ENCODE assay signal across 21 cellular contexts in genomic region chr6:143522034-143522600, GRCh38. TPM values are rescaled to one million over a fixed set of nuclear protein-coding genes. Genes with fewer than 3 reads are reported as not detected.
DNase-seq lines count a peak whose midpoint lies in the region; ATAC-seq, FAIRE-seq and TF ChIP-seq lines count a peak whose summit lies in the region.
"Had no signal": no experiment of that assay in that cellular context is flagged by ENCODE, and none has a peak within 500 bp of the region (broad histone marks: within the 10 kb centered on the region; RNA-seq: fewer than 3 reads in every experiment).

No MANE protein-coding gene starts in this region.

- no peak for TF ChIP-seq POLR2A in HepG2 (IDR thresholded peaks at IDR 0.05; ENCODE audit: insufficient read depth in 1 of 2, low read depth in 2 of 2, low read length in 2 of 2)
- no peak for TF ChIP-seq POLR2A in right lobe of liver (IDR thresholded peaks at IDR 0.05)

- TF ChIP-seq CTCF in HepG2 (CRISPR knock-in tag; IDR thresholded peaks at IDR 0.05) = no peak
- no peak for TF ChIP-seq CTCF in right lobe of liver (IDR thresholded peaks at IDR 0.05)
- TF ChIP-seq CTCF in PC-3 (conservative IDR thresholded peaks at IDR 0.05; ENCODE audit: low read depth, low read length) = no peak

- peak; percentile 59 for FAIRE-seq in HepG2 (lab: Jason Lieb, UNC)
- no peak for FAIRE-seq in small intestine (lab: Jason Lieb, UNC)
- FAIRE-seq: HTR-8/SVneo had no signal

- CTCF ChIA-PET in HepG2 (lab: Yijun Ruan, JAX; ENCODE audit: low intra/inter-chr PET ratio, low total read pairs) = no interaction called here
- CTCF ChIA-PET in PC-3 (lab: Charles Lee) = no interaction called here
- CTCF ChIA-PET in activated CD4-positive, alpha-beta memory T cell treated with anti-CD3 and anti-CD28 coated beads for 36 hours (lab: Charles Lee) = interaction anchor here (1.1 kb wide), 1 partner anchor 418 kb away, joined by 3 read pairs; no protein-coding TSS in a partner anchor

- H3K27me3 ChIP-seq in HepG2 (ENCODE audit: control insufficient read depth in 1 of 2, insufficient read depth in 2 of 2, low read length in 2 of 2) (peaks cover 0 to 9% of the 10 kb centered on the region in 2 experiments; a peak in 2 of 5 replicates), right lobe of liver (no peaks in the 10 kb centered on the region), PC-3 (ENCODE audit: low read length) (no peaks in the 10 kb centered on the region), small intestine (ENCODE audit: control insufficient read depth in 2 of 2, insufficient read depth in 2 of 2, low read length in 2 of 2) (no peaks in the 10 kb centered on the region)
- H3K27me3 ChIP-seq: BLaER1 treated with 17β-estradiol and CSF1 and Interleukin-3, amounts not matched to agents 10 nM and 100 nM had no signal

- H3K9me3 ChIP-seq in HepG2 (ENCODE audit: low read length) (no peaks in the 10 kb centered on the region), right lobe of liver (no peaks in the 10 kb centered on the region), PC-3 (ENCODE audit: low read length) (no peaks in the 10 kb centered on the region), small intestine (ENCODE audit: control insufficient read depth, low read depth) (no peaks in the 10 kb centered on the region)

- no peaks in the 10 kb centered on the region for H4K20me1 ChIP-seq in HepG2 (ENCODE audit: insufficient read depth, low read length)
- no peaks in the 10 kb centered on the region for H4K20me1 ChIP-seq in PC-3 (ENCODE audit: low read length)
- H4K20me1 ChIP-seq: BLaER1 treated with 17β-estradiol and CSF1 and Interleukin-3, amounts not matched to agents 10 nM and 100 nM had no signal

- H3K4me2 ChIP-seq in HepG2 (ENCODE audit: low read depth, low read length) (no peak overlapping the region), PC-3 (ENCODE audit: low read length) (peak overlapping the region; percentile 15; the same call in 1 of the 2 replicates)
- H3K4me2 ChIP-seq: BLaER1 treated with 17β-estradiol and CSF1 and Interleukin-3, amounts not matched to agents 10 nM and 100 nM had no signal

- intact Hi-C loops in HepG2 (cut with micrococcal nuclease; ENCODE audit: unreplicated experiment) = no loop called here
- intact Hi-C loops in right lobe of liver (cut with DNase I) = no loop called here
- intact Hi-C loops in PC-3 (cut with micrococcal nuclease) = no loop called here
- intact Hi-C loops in activated CD4-positive, alpha-beta memory T cell treated with anti-CD3 and anti-CD28 coated beads for 36 hours (cut with micrococcal nuclease) = no loop called here

- H2AFZ ChIP-seq in HepG2 (ENCODE audit: low read length) = no peak overlapping the region
- no peak overlapping the region for H2AFZ ChIP-seq in PC-3 (ENCODE audit: low read length)

- no peaks in the 10 kb centered on the region for H3F3A ChIP-seq in PC-3 (ENCODE audit: low read length, unreplicated experiment)

- H3K27ac ChIP-seq in HepG2 (ENCODE audit: extremely low read length, insufficient read depth, low read length) (no peak overlapping the region), right lobe of liver (no peak overlapping the region), PC-3 (ENCODE audit: low read length) (peak overlapping the region; percentile 50), small intestine (ENCODE audit: low read depth in 1 of 2, low read length in 1 of 2) (no peak overlapping the region)
- H3K27ac ChIP-seq: BLaER1 treated with 17β-estradiol and CSF1 and Interleukin-3, amounts not matched to agents 10 nM and 100 nM; HL-60 had no signal

- TF ChIP-seq EP300 in HepG2 (IDR thresholded peaks at IDR 0.05; ENCODE audit: low read depth in 2 of 2, low read length in 2 of 2) (no peak), HepG2 (CRISPR knock-in tag; IDR thresholded peaks at IDR 0.05; ENCODE audit: borderline replicate concordance) (no peak)

- H3K4me3 Mint-ChIP-seq in activated CD4-positive, alpha-beta memory T cell treated with anti-CD3 and anti-CD28 coated beads for 36 hours = no peak overlapping the region
- no peak overlapping the region for H3K4me3 Mint-ChIP-seq in activated T-cell treated with anti-CD3 and anti-CD28 coated beads, Interleukin-2, amount 50 U/mL, for 4 hours
- H3K4me3 Mint-ChIP-seq: B cell; CD8-positive, alpha-beta T cell; IgD-negative memory B cell had no signal

- no peaks in the 10 kb centered on the region for H3K79me2 ChIP-seq in HepG2 (ENCODE audit: insufficient read depth, low read length)
- no peaks in the 10 kb centered on the region for H3K79me2 ChIP-seq in PC-3 (ENCODE audit: low read length)

- peak; percentile 32 for ATAC-seq in HepG2
- ATAC-seq in right lobe of liver = no peak
- peak; percentile 92 for ATAC-seq in PC-3
- ATAC-seq in activated T-cell treated with anti-CD3 and anti-CD28 coated beads, Interleukin-2, amount 50 U/mL, for 4 hours = no peak
- ATAC-seq: CD8-positive, alpha-beta T cell had no signal

- TF ChIP-seq RAD21 in HepG2 (CRISPR knock-in tag; IDR thresholded peaks at IDR 0.05) = no peak

- POLR2A ChIA-PET in HepG2 (lab: Yijun Ruan, JAX) (interaction anchor here (1.8 kb wide), 1 partner anchor 10 kb away, joined by 5 read pairs; the partner anchor contains the start of gene FUCA2), PC-3 (lab: Charles Lee; ENCODE audit: unreplicated experiment) (no interaction called here)
- POLR2A ChIA-PET in activated CD4-positive, alpha-beta memory T cell treated with anti-CD3 and anti-CD28 coated beads for 36 hours (lab: Charles Lee) = no interaction called here

- H3K9me3 Mint-ChIP-seq in activated CD4-positive, alpha-beta memory T cell treated with anti-CD3 and anti-CD28 coated beads for 36 hours = peaks cover 2% of the 10 kb centered on the region
- no peaks in the 10 kb centered on the region for H3K9me3 Mint-ChIP-seq in activated T-cell treated with anti-CD3 and anti-CD28 coated beads, Interleukin-2, amount 50 U/mL, for 4 hours
- H3K9me3 Mint-ChIP-seq: CD8-positive, alpha-beta T cell had no signal

- H3K27me3 Mint-ChIP-seq in activated CD4-positive, alpha-beta memory T cell treated with anti-CD3 and anti-CD28 coated beads for 36 hours = no peaks in the 10 kb centered on the region
- H3K27me3 Mint-ChIP-seq in activated T-cell treated with anti-CD3 and anti-CD28 coated beads, Interleukin-2, amount 50 U/mL, for 4 hours (ENCODE audit: low read depth) = no peaks in the 10 kb centered on the region
- H3K27me3 Mint-ChIP-seq: B cell, IgD-negative memory B cell had no signal

- 32% methylated on average over 8 of the region's 8 CpGs for WGBS in HepG2 (ENCODE audit: low lambda C conversion rate)
- WGBS in right lobe of liver (ENCODE audit: insufficient coverage, low coverage, low lambda C conversion rate, missing lambda C conversion rate) = 60% methylated on average over 5 of the region's 8 CpGs
- WGBS in small intestine, 3 donors = 62 to 84% (median 82%) methylated on average over 8 of the region's 8 CpGs

- H3K36me3 Mint-ChIP-seq in activated CD4-positive, alpha-beta memory T cell treated with anti-CD3 and anti-CD28 coated beads for 36 hours = peaks cover 2% of the 10 kb centered on the region
- H3K36me3 Mint-ChIP-seq in activated T-cell treated with anti-CD3 and anti-CD28 coated beads, Interleukin-2, amount 50 U/mL, for 4 hours (ENCODE audit: insufficient read depth) = peaks cover 10% of the 10 kb centered on the region
- H3K36me3 Mint-ChIP-seq: CD8-positive, alpha-beta T cell had no signal

- H3K36me3 ChIP-seq in HepG2 (replicated peaks in 1 of 2; ENCODE audit: control insufficient read depth in 1 of 2, insufficient read depth in 2 of 2, low read length in 2 of 2) (no peaks in the 10 kb centered on the region), right lobe of liver (no peaks in the 10 kb centered on the region), PC-3 (ENCODE audit: low read depth, low read length) (no peaks in the 10 kb centered on the region), small intestine (ENCODE audit: control insufficient read depth in 2 of 2, insufficient read depth in 2 of 2, low read length in 2 of 2) (no peaks in the 10 kb centered on the region)
- H3K36me3 ChIP-seq: BLaER1 treated with 17β-estradiol and CSF1 and Interleukin-3, amounts not matched to agents 10 nM and 100 nM had no signal

- H3K4me3 ChIP-seq in HepG2 (replicated peaks in 1 of 3; ENCODE audit: insufficient read depth in 1 of 3, low read depth in 2 of 3, low read length in 3 of 3) (no peak overlapping the region), right lobe of liver (no peak overlapping the region), PC-3 (ENCODE audit: low read length) (no peak overlapping the region), small intestine (ENCODE audit: low read depth in 1 of 2, low read length in 2 of 2) (no peak overlapping the region)
- H3K4me3 ChIP-seq: BLaER1 treated with 17β-estradiol and CSF1 and Interleukin-3, amounts not matched to agents 10 nM and 100 nM had no signal

- H3K4me1 Mint-ChIP-seq in activated CD4-positive, alpha-beta memory T cell treated with anti-CD3 and anti-CD28 coated beads for 36 hours (ENCODE audit: low read depth) = peaks cover 4% of the 10 kb centered on the region
- peaks cover 3% of the 10 kb centered on the region for H3K4me1 Mint-ChIP-seq in activated T-cell treated with anti-CD3 and anti-CD28 coated beads, Interleukin-2, amount 50 U/mL, for 4 hours (ENCODE audit: low read depth)

- no peak overlapping the region for H3K27ac Mint-ChIP-seq in activated CD4-positive, alpha-beta memory T cell treated with anti-CD3 and anti-CD28 coated beads for 36 hours
- H3K27ac Mint-ChIP-seq: B cell; CD8-positive, alpha-beta T cell; IgD-negative memory B cell had no signal

- H3K9me2 ChIP-seq in PC-3 (replicated peaks; ENCODE audit: low read length) = no peaks in the 10 kb centered on the region

- no peak for DNase-seq in HepG2 (ENCODE audit: low spot score)
- no peak for DNase-seq in right lobe of liver
- peak; percentile 61 for DNase-seq in PC-3
- DNase-seq in kidney glomerular epithelial cell (lab: John Stamatoyannopoulos, UW) = peak; percentile 15
- DNase-seq in small intestine = peak; percentile 40
- DNase-seq in activated CD4-positive, alpha-beta memory T cell treated with anti-CD3 and anti-CD28 coated beads for 36 hours = no peak
- no peak for DNase-seq in NCI-H1092 treated with DMSO at 0.1 percent for 48 hours (lab: John Stamatoyannopoulos, UW)
- no peak for DNase-seq in activated T-cell treated with anti-CD3 and anti-CD28 coated beads, Interleukin-2, amount 50 U/mL, for 4 hours
- DNase-seq: 8988T; CD8-positive, alpha-beta T cell; COR-L47; DMS79 treated with DMSO at 0.1 percent for 48 hours; GF-D8; GOT3; H7; KG1 had no signal

- H3K4me1 ChIP-seq in HepG2 (ENCODE audit: insufficient read depth, low read length) (peaks cover 10% of the 10 kb centered on the region; the same call in 1 of the 2 replicates), right lobe of liver (no peaks in the 10 kb centered on the region), PC-3 (ENCODE audit: insufficient read depth, low read length) (peaks cover 15% of the 10 kb centered on the region; the same call in 1 of the 2 replicates), small intestine (ENCODE audit: control insufficient read depth in 2 of 2, insufficient read depth in 1 of 2, low read depth in 1 of 2, low read length in 1 of 2) (no peaks in the 10 kb centered on the region)

- no peak overlapping the region for H3K9ac ChIP-seq in HepG2 (ENCODE audit: insufficient read depth, low read depth, low read length)
- H3K9ac ChIP-seq in PC-3 (ENCODE audit: low read length) = no peak overlapping the region
- H3K9ac ChIP-seq: BLaER1 treated with 17β-estradiol and CSF1 and Interleukin-3, amounts not matched to agents 10 nM and 100 nM had no signal

- in situ Hi-C loops in HepG2 (cut with HindIII; ENCODE audit: extremely low pct_ligation_motif_present, low pct_unique_long_range_greater_than_20kb) = no loop called here

- no TSS peak for BruUV-seq in HepG2 (replicated peaks; lab: Mats Ljungman, UMichigan)
- BruUV-seq in PC-3 (replicated peaks; lab: Mats Ljungman, UMichigan) = no TSS peak

RNA-seq across cellular contexts. Expression of gene FUCA2, which starts 10.6 kb away (rescaled TPM):
- total RNA-seq in HepG2 (2016; rRNA removed; fragmentation: Illumina TruSeq; extraction: Trizol) (60.9 and 144 TPM in 2 replicates), right lobe of liver (10 to 100 TPM; 28.6 to 58.7 (median 35.1) TPM), PC-3 (2014; rRNA removed) (49.9 and 52.8 TPM in 2 replicates)
- total RNA-seq in HepG2 (2016; cell fraction: cytosol; rRNA removed; fragmentation: Illumina TruSeq; extraction: Trizol; ENCODE audit: low read depth) = 23.5 and 26.4 TPM in 2 replicates
- total RNA-seq in HepG2 (2016; cell fraction: insoluble cytoplasmic fraction; rRNA removed; fragmentation: Illumina TruSeq; extraction: Trizol) = 55.0 and 140 TPM in 2 replicates
- total RNA-seq in HepG2 (2016; cell fraction: membrane; rRNA removed; fragmentation: Illumina TruSeq; extraction: Trizol) = 36.8 and 44.6 TPM in 2 replicates
- total RNA-seq in HepG2 (2016; cell fraction: nucleus; rRNA removed; fragmentation: Illumina TruSeq; extraction: Trizol) = 123 and 143 TPM in 2 replicates
- polyA plus RNA-seq in HepG2 (2011; rRNA removed) (63.3 and 87.4 TPM in 2 replicates), small intestine (10 to 100 TPM; 22.8 to 54.5 (median 33.0) TPM)
- 54.5 and 64.8 TPM in 2 replicates for polyA plus RNA-seq in HepG2 (2011; cell fraction: cytosol; rRNA removed)
- polyA plus RNA-seq in HepG2 (2011; cell fraction: nucleus; rRNA removed) = 27.1 and 30.2 TPM in 2 replicates
- polyA plus RNA-seq in HepG2 (2012) = 72.3 and 89.4 TPM in 2 replicates
- polyA plus RNA-seq in HepG2 (2016; cell fraction: cytosol; fragmentation: Illumina TruSeq; extraction: Trizol; ENCODE audit: low read depth) = 26.5 and 27.8 TPM in 2 replicates
- polyA plus RNA-seq in HepG2 (2016; cell fraction: insoluble cytoplasmic fraction; fragmentation: Illumina TruSeq; extraction: Trizol; ENCODE audit: low read depth) = 56.4 and 62.4 TPM in 2 replicates
- 30.3 and 34.9 TPM in 2 replicates for polyA plus RNA-seq in HepG2 (2016; cell fraction: membrane; fragmentation: Illumina TruSeq; extraction: Trizol; ENCODE audit: low read depth)
- 188 and 199 TPM in 2 replicates for polyA plus RNA-seq in HepG2 (2016; cell fraction: nucleus; fragmentation: Illumina TruSeq; extraction: Trizol; ENCODE audit: insufficient read depth, low read depth)
- 29.0 and 29.5 TPM in 2 replicates for polyA minus RNA-seq in HepG2 (2011; rRNA and poly(A)+ RNA removed; ENCODE audit: low replicate concordance)
- polyA minus RNA-seq in HepG2 (2011; cell fraction: cytosol; rRNA and poly(A)+ RNA removed) = 29.7 and 34.5 TPM in 2 replicates
- 28.2 and 30.0 TPM in 2 replicates for polyA minus RNA-seq in HepG2 (2011; cell fraction: nucleus; rRNA and poly(A)+ RNA removed)
- 10 to 100 TPM; 16.5 to 16.8 TPM for total RNA-seq in activated CD4-positive, alpha-beta memory T cell treated with anti-CD3 and anti-CD28 coated beads for 36 hours
- 1 to 10 TPM; 5.2 to 5.6 (median 5.5) TPM for total RNA-seq in activated T-cell treated with anti-CD3 and anti-CD28 coated beads, Interleukin-2, amount 50 U/mL, for 4 hours

Comparison
In these comparisons a context has a peak if more than half of its experiments do, and no peak if none do; other contexts are left out.
1. ATAC-seq: peak in HepG2 (single experiment) and PC-3 (single experiment); none in right lobe of liver (0 of 4) and activated T-cell treated with anti-CD3 and anti-CD28 coated beads, Interleukin-2, amount 50 U/mL, for 4 hours (0 of 2).
2. DNase-seq: peak in PC-3 (single experiment), kidney glomerular epithelial cell (single experiment) and small intestine (single experiment); none in HepG2 (single experiment), right lobe of liver (0 of 3), activated CD4-positive, alpha-beta memory T cell treated with anti-CD3 and anti-CD28 coated beads for 36 hours (single experiment), NCI-H1092 treated with DMSO at 0.1 percent for 48 hours (single experiment) and activated T-cell treated with anti-CD3 and anti-CD28 coated beads, Interleukin-2, amount 50 U/mL, for 4 hours (single experiment).